In the genomic region with DNA sequence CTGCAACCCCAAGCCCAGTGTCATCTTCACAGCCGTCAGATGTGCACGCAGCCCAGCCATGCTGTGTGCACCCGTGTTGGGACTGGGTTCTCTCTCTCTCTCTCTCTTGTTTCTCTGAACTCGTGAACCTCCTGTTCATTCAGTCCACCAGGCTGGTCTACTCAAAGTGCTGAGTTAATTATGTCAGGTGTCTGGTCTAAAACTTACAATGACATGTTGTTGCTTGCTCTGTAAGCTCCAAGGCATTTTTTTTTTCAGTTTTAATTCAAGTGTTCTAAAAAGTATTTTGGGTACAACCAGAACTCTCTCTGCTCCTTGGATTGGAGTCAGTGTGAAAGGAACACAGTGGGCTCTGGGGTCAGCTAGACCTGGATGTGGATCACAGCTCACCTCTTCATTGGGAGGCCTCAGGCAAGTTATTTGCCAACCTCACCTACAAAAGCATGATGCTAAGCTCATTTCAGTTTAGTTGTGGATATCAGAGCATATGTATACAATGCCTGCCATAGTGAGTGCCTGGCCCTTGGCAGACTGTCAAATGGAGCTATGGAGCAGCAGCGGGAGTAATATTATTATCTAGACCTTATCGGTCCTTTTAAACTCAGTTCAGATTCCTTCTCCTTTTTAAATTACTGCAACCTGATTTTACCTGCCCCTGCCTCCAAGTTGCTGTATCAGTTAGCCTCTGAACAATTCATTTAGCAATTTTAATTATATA, we compare ENCODE assay signal across 26 cellular contexts. TPM values are rescaled to one million over a fixed set of nuclear protein-coding genes. Genes with fewer than 3 reads are reported as not detected.
DNase-seq lines count a peak whose midpoint lies in the region; ATAC-seq, FAIRE-seq and TF ChIP-seq lines count a peak whose summit lies in the region.
"Had no signal": no experiment of that assay in that cellular context is flagged by ENCODE, and none has a peak within 500 bp of the region (broad histone marks: within the 10 kb centered on the region; RNA-seq: fewer than 3 reads in every experiment).

No MANE protein-coding gene starts in this region.

- H3K4me3 ChIP-seq in bronchial epithelial cell (ENCODE audit: low read depth, low read length) (no peak overlapping the region), rectal smooth muscle tissue (ENCODE audit: low read length) (no peak overlapping the region)
- H3K4me3 ChIP-seq: colonic mucosa, esophagus muscularis mucosa, K562, Peyer's patch, sigmoid colon, upper lobe of right lung had no signal

- DNase-seq in NCI-H1694 (lab: John Stamatoyannopoulos, UW), result peak; percentile 4
- DNase-seq in NCI-H1694 treated with DMSO at 0.1 percent for 48 hours (lab: John Stamatoyannopoulos, UW), result no peak
- peak; percentile 31 for DNase-seq in NCI-H1092 (lab: John Stamatoyannopoulos, UW)
- DNase-seq in bronchial epithelial cell (ENCODE audit: low read depth), result peak; percentile 66
- DNase-seq in H9, result no peak
- DNase-seq: 8988T; activated gamma-delta T cell treated with Interleukin-2 at 50 U/mL for 16 hours; activated T-cell treated with anti-CD3 and anti-CD28 coated beads, Interleukin-2, amount 50 U/mL, for 1 hour; brain microvascular endothelial cell; CD4-positive, alpha-beta memory T cell; colonic mucosa; effector memory CD4-positive, alpha-beta T cell; left ventricle myocardium superior; NCI-H446 treated with DMSO at 0.1 percent for 48 hours; Peyer's patch; SIG-M5; sigmoid colon; T-helper 1 cell; upper lobe of right lung had no signal

- H3K9ac ChIP-seq in rectal smooth muscle tissue (ENCODE audit: low read length) (peak overlapping the region; percentile 37), H9 (ENCODE audit: extremely low read depth, insufficient read length, low read length) (no peak overlapping the region)

- no peak overlapping the region for H3K56ac ChIP-seq in H9 (ENCODE audit: insufficient read length, low read depth, low read length)

- H3K36me3 Mint-ChIP-seq in H9 (ENCODE audit: insufficient read depth in 1 of 3, low read depth in 3 of 3), result no peaks in the 10 kb centered on the region
- H3K36me3 Mint-ChIP-seq: CD4-positive, alpha-beta memory T cell had no signal

- no peak overlapping the region for H4K5ac ChIP-seq in H9 (ENCODE audit: insufficient read length, low read depth, low read length)

- no peaks in the 10 kb centered on the region for H3K4me1 Mint-ChIP-seq in H9

- no peak overlapping the region for H2BK120ac ChIP-seq in H9 (ENCODE audit: low read depth, low read length, poor library complexity, severe bottlenecking)

- FAIRE-seq in bronchial epithelial cell (lab: Jason Lieb, UNC), result no peak
- FAIRE-seq: frontal cortex, K562 had no signal

- H3K79me2 ChIP-seq in H9 (ENCODE audit: insufficient read depth, low read length), result no peaks in the 10 kb centered on the region

- no peak overlapping the region for H3K27ac Mint-ChIP-seq in H9
- H3K27ac Mint-ChIP-seq: CD4-positive, alpha-beta memory T cell had no signal

- TF ChIP-seq CTCF in bronchial epithelial cell (IDR thresholded peaks at IDR 0.05; ENCODE audit: insufficient read depth, low read length, severe bottlenecking) (no peak), H9 (conservative IDR thresholded peaks at IDR 0.05) (no peak)

- ATAC-seq in HG02938 (IDR thresholded peaks at IDR 0.05; ENCODE audit: unreplicated experiment) (no peak), HG03108 (IDR thresholded peaks at IDR 0.05; ENCODE audit: unreplicated experiment) (no peak)
- ATAC-seq: K562, left ventricle myocardium superior, upper lobe of right lung had no signal

- no peak overlapping the region for H3K4me3 Mint-ChIP-seq in H9
- H3K4me3 Mint-ChIP-seq: CD4-positive, alpha-beta memory T cell had no signal

- H4K91ac ChIP-seq in H9 (ENCODE audit: insufficient read length, low read depth, low read length), result no peak overlapping the region

- H4K20me1 ChIP-seq in H9 (ENCODE audit: control insufficient read depth, insufficient read depth, insufficient read length), result no peaks in the 10 kb centered on the region

- H3K27me3 ChIP-seq in bronchial epithelial cell (ENCODE audit: control insufficient read depth, insufficient read depth, low read length), result no peaks in the 10 kb centered on the region
- H3K27me3 ChIP-seq in rectal smooth muscle tissue (ENCODE audit: control insufficient read depth, insufficient read depth, low read length), result no peaks in the 10 kb centered on the region
- no peaks in the 10 kb centered on the region for H3K27me3 ChIP-seq in H9 (ENCODE audit: insufficient read depth, low read length)
- H3K27me3 ChIP-seq: brain microvascular endothelial cell, colonic mucosa, esophagus muscularis mucosa, Peyer's patch, sigmoid colon, upper lobe of right lung had no signal

- H3K9me3 Mint-ChIP-seq in H9, result no peaks in the 10 kb centered on the region
- H3K9me3 Mint-ChIP-seq: CD4-positive, alpha-beta memory T cell had no signal

- no peaks in the 10 kb centered on the region for H3K36me3 ChIP-seq in bronchial epithelial cell (ENCODE audit: control insufficient read depth, insufficient read depth, low read length)
- H3K36me3 ChIP-seq in rectal smooth muscle tissue (ENCODE audit: control insufficient read depth, insufficient read depth, low read length), result no peaks in the 10 kb centered on the region
- H3K36me3 ChIP-seq: brain microvascular endothelial cell, colonic mucosa, Peyer's patch, sigmoid colon, upper lobe of right lung had no signal

- no peak overlapping the region for H2BK5ac ChIP-seq in H9 (ENCODE audit: insufficient read length, low read length)

- no peak overlapping the region for H3K23ac ChIP-seq in H9 (ENCODE audit: insufficient read length, low read depth, low read length)

- H3K4me1 ChIP-seq in rectal smooth muscle tissue (ENCODE audit: control insufficient read depth, insufficient read depth, low read length) (peaks cover 3% of the 10 kb centered on the region), H9 (ENCODE audit: insufficient read depth, low read length) (no peaks in the 10 kb centered on the region)
- H3K4me1 ChIP-seq: colonic mucosa, esophagus muscularis mucosa, upper lobe of right lung had no signal

- no peak overlapping the region for H3K27ac ChIP-seq in rectal smooth muscle tissue (ENCODE audit: low read depth, low read length)
- no peak overlapping the region for H3K27ac ChIP-seq in H9 (ENCODE audit: insufficient read length, low read depth, low read length)
- H3K27ac ChIP-seq: brain microvascular endothelial cell, colonic mucosa, esophagus muscularis mucosa, Peyer's patch, sigmoid colon, upper lobe of right lung had no signal

- H3K4me2 ChIP-seq in H9 (ENCODE audit: insufficient read depth, insufficient read length, low read length), result no peak overlapping the region

- no peak overlapping the region for H4K8ac ChIP-seq in H9 (replicated peaks; ENCODE audit: insufficient read length, low read depth, low read length)

- no peak overlapping the region for H3K4ac ChIP-seq in H9 (ENCODE audit: low read depth, low read length)

- H3T11ph ChIP-seq in H9 (ENCODE audit: low read length), result no peak overlapping the region

- H2BK20ac ChIP-seq in H9 (ENCODE audit: low read depth, low read length, poor library complexity, severe bottlenecking), result no peak overlapping the region

- no peaks in the 10 kb centered on the region for H3K27me3 Mint-ChIP-seq in H9 (ENCODE audit: low read depth)
- H3K27me3 Mint-ChIP-seq: CD4-positive, alpha-beta memory T cell had no signal

- no peaks in the 10 kb centered on the region for H3K23me2 ChIP-seq in H9 (ENCODE audit: insufficient read length, low read depth, low read length, poor library complexity, severe bottlenecking)

- H2BK12ac ChIP-seq in H9 (ENCODE audit: insufficient read length, low read depth, low read length), result no peak overlapping the region

- H3K18ac ChIP-seq in H9 (ENCODE audit: insufficient read length, low read depth, low read length), result no peak overlapping the region

- no peak overlapping the region for H2BK15ac ChIP-seq in H9 (ENCODE audit: low read depth, low read length)

- WGBS in H9 (ENCODE audit: extremely low coverage, insufficient read length, low lambda C conversion rate), result no CpG with 5 or more reads among the region's 6 CpGs

- H3K9me3 ChIP-seq in H9 (ENCODE audit: control insufficient read depth, low read depth, low read length), result no peaks in the 10 kb centered on the region
- H3K9me3 ChIP-seq: colonic mucosa, esophagus muscularis mucosa, Peyer's patch, sigmoid colon, upper lobe of right lung had no signal

- no peak overlapping the region for H3K14ac ChIP-seq in H9 (ENCODE audit: insufficient read depth, low read length)

- H3K79me1 ChIP-seq in H9 (ENCODE audit: insufficient read depth, low read depth, low read length, poor library complexity, severe bottlenecking), result no peaks in the 10 kb centered on the region

- no peak overlapping the region for H2AK5ac ChIP-seq in H9 (ENCODE audit: insufficient read length, low read length)

- no peak overlapping the region for H2AFZ ChIP-seq in H9 (ENCODE audit: low read length)

RNA-seq across cellular contexts. Expression of gene PLEKHG1, which starts 59.5 kb away (rescaled TPM):
- total RNA-seq in bronchial epithelial cell (10.5 and 26.2 TPM in 2 replicates), H9 (2021) (0.64 and 1.0 TPM in 2 replicates)
- total RNA-seq: G401 had no signal

Comparison
In these comparisons a context has a peak if more than half of its experiments do, and no peak if none do; other contexts are left out.
1. DNase-seq: peak in NCI-H1694 (single experiment), NCI-H1092 (single experiment) and bronchial epithelial cell (single experiment); none in NCI-H1694 treated with DMSO at 0.1 percent for 48 hours (single experiment) and H9 (single experiment).